1 cellular context compared by ENCODE assay signal in the genomic region with DNA sequence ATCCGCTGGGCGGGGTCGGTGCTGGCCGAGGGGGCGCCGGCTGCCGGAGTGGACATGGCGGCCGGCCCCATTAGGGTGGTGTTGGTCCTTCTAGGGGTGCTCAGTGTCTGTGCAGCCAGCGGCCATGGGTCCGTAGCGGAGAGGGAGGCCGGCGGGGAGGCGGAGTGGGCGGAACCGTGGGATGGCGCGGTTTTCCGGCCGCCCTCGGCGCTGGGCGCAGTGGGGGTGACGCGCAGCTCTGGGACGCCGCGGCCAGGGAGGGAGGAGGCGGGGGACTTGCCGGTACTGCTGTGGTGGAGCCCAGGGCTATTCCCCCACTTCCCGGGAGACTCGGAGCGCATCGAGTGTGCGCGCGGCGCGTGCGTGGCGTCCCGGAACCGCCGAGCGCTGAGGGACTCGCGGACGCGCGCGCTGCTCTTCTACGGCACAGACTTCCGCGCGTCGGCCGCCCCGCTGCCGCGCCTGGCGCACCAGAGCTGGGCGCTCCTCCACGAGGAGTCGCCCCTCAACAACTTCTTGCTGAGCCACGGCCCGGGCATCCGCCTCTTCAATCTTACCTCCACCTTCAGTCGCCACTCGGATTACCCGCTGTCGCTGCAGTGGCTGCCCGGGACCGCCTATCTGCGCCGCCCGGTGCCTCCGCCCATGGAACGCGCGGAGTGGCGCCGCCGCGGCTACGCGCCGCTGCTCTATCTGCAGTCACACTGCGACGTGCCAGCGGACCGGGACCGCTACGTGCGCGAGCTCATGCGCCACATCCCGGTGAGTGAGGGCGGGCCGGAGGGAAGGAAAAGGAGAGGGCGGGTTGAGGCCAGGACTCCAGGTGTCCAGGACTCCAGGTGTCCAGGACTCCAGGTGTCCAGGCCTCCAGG.
TF ChIP-seq lines count a peak whose summit lies in the region.

No MANE protein-coding gene starts in this region.

TF ChIP-seq in GM12878, 131 proteins besides CTCF, POLR2A, EP300 and RAD21 (continues in another document):
- TF ChIP-seq WRNIP1 (IDR thresholded peaks at IDR 0.05; ENCODE audit: borderline replicate concordance, low read depth, low read length) (no peak), ZNF217 (IDR thresholded peaks at IDR 0.05) (peak; percentile 33; the same call in 1 of the 2 replicates), ETV6 (conservative IDR thresholded peaks at IDR 0.05 in 1 of 2, IDR thresholded peaks at IDR 0.05 in 1 of 2; ENCODE audit: borderline replicate concordance in 1 of 2, low read depth in 1 of 2) (no peak), IKZF2 (IDR thresholded peaks at IDR 0.05) (peak; percentile 29 to 41; a peak in 3 of 4 replicates), SIX5 (IDR thresholded peaks at IDR 0.05; ENCODE audit: low read depth, low read length, severe bottlenecking) (no peak), CBX3 (IDR thresholded peaks at IDR 0.05; ENCODE audit: borderline replicate concordance, low read depth) (no peak), POLR2AphosphoS2 (IDR thresholded peaks at IDR 0.05; ENCODE audit: low read depth, low read length) (peak; percentile 92), NFIC (IDR thresholded peaks at IDR 0.05; ENCODE audit: low read depth, low read length) (peak; percentile 28; the same call in 1 of the 2 replicates), MEF2B (IDR thresholded peaks at IDR 0.05; ENCODE audit: partially characterized antibody, poor library complexity, severe bottlenecking) (peak; percentile 44), SMAD5 (IDR thresholded peaks at IDR 0.05; ENCODE audit: low read depth) (0 out of 2 replicates have a peak, but pooled peaks have one; percentile 34), CHD1 (IDR thresholded peaks at IDR 0.05; ENCODE audit: low read depth, low read length) (no peak), YY1 (IDR thresholded peaks at IDR 0.05; ENCODE audit: low read depth, low read length) (peak; percentile 85), TAF1 (IDR thresholded peaks at IDR 0.05; ENCODE audit: borderline replicate concordance, low read depth, low read length) (peak; percentile 54; the same call in 1 of the 2 replicates), HDAC6 (IDR thresholded peaks at IDR 0.05; ENCODE audit: unreplicated experiment) (peak; percentile 86), BHLHE40 (IDR thresholded peaks at IDR 0.05; ENCODE audit: borderline replicate concordance in 1 of 2, low read depth in 2 of 2, low read length in 1 of 2) (peak; percentile 58 to 70; a peak in 3 of 4 replicates), HDGF (IDR thresholded peaks at IDR 0.05) (no peak; the same call in 1 of the 2 replicates), CBFB (IDR thresholded peaks at IDR 0.05; ENCODE audit: low read depth) (no peak; the same call in none of the 2 replicates), BACH1 (IDR thresholded peaks at IDR 0.05; ENCODE audit: borderline replicate concordance) (peak; percentile 95), ZNF207 (IDR thresholded peaks at IDR 0.05; ENCODE audit: borderline replicate concordance) (peak; percentile 89), ZSCAN29 (IDR thresholded peaks at IDR 0.05) (no peak), FOXM1 (IDR thresholded peaks at IDR 0.05; ENCODE audit: low read depth, low read length) (no peak), MEF2A (IDR thresholded peaks at IDR 0.05; ENCODE audit: insufficient read depth, low read depth, low read length) (0 out of 2 replicates have a peak, but pooled peaks have one; percentile 37), POU2F2 (IDR thresholded peaks at IDR 0.05; ENCODE audit: borderline replicate concordance, low read depth, low read length) (peak; percentile 37; the same call in 2 of the 3 replicates), YBX1 (IDR thresholded peaks at IDR 0.05) (no peak), RB1 (IDR thresholded peaks at IDR 0.05; ENCODE audit: borderline replicate concordance) (peak; percentile 67; the same call in 1 of the 2 replicates), ZZZ3 (IDR thresholded peaks at IDR 0.05; ENCODE audit: control insufficient read depth, insufficient read length, low read depth) (no peak), SRF (IDR thresholded peaks at IDR 0.05; ENCODE audit: low read depth in 2 of 2, low read length in 2 of 2) (0 out of 4 replicates have a peak, but pooled peaks of 1 of the 2 experiments have one; percentile 32), IKZF1 (conservative IDR thresholded peaks at IDR 0.05) (peak; percentile 91), MTA3 (IDR thresholded peaks at IDR 0.05; ENCODE audit: borderline replicate concordance, low read length) (peak; percentile 92; the same call in 1 of the 2 replicates), CREB1 (IDR thresholded peaks at IDR 0.05; ENCODE audit: low read depth) (peak; percentile 89), CHD2 (IDR thresholded peaks at IDR 0.05; ENCODE audit: borderline replicate concordance, low read depth, low read length) (peak; percentile 53), LARP7 (IDR thresholded peaks at IDR 0.05) (peak; percentile 90), TARDBP (IDR thresholded peaks at IDR 0.05; ENCODE audit: borderline replicate concordance) (peak; percentile 6; the same call in 1 of the 2 replicates), MXI1 (IDR thresholded peaks at IDR 0.05; ENCODE audit: low read depth, low read length) (peak; percentile 78), ZBED1 (IDR thresholded peaks at IDR 0.05; ENCODE audit: borderline replicate concordance) (peak; percentile 86; the same call in 1 of the 2 replicates), ZNF274 (IDR thresholded peaks at IDR 0.05; ENCODE audit: insufficient read depth, insufficient read length) (no peak), RCOR1 (conservative IDR thresholded peaks at IDR 0.05; ENCODE audit: low read depth, low read length) (no peak), POLR2AphosphoS5 (IDR thresholded peaks at IDR 0.05; ENCODE audit: low read length) (peak; percentile 68; the same call in 1 of the 2 replicates), ATF7 (IDR thresholded peaks at IDR 0.05; ENCODE audit: low read depth) (peak; percentile 57), MTA2 (IDR thresholded peaks at IDR 0.05; ENCODE audit: low read depth) (0 out of 2 replicates have a peak, but pooled peaks have one; percentile 13), ZNF384 (IDR thresholded peaks at IDR 0.05; ENCODE audit: borderline replicate concordance, low read depth, low read length) (no peak), HCFC1 (IDR thresholded peaks at IDR 0.05; ENCODE audit: low read length) (peak; percentile 10; the same call in 1 of the 2 replicates), SMARCA5 (IDR thresholded peaks at IDR 0.05) (no peak), RFX5 (IDR thresholded peaks at IDR 0.05; ENCODE audit: low read depth, low read length) (no peak), KDM1A (IDR thresholded peaks at IDR 0.05; ENCODE audit: borderline replicate concordance) (no peak), NBN (IDR thresholded peaks at IDR 0.05) (peak; percentile 85; the same call in 1 of the 2 replicates), PML (IDR thresholded peaks at IDR 0.05; ENCODE audit: low read length) (peak; percentile 93), SIN3A (IDR thresholded peaks at IDR 0.05; ENCODE audit: low read depth, low read length) (0 out of 2 replicates have a peak, but pooled peaks have one; percentile 48), SMAD1 (IDR thresholded peaks at IDR 0.05; ENCODE audit: low read depth, partially characterized antibody) (no peak), RUNX3 (IDR thresholded peaks at IDR 0.05; ENCODE audit: low read length) (peak; percentile 84), CREM (IDR thresholded peaks at IDR 0.05; ENCODE audit: low read depth) (peak; percentile 85), EGR1 (IDR thresholded peaks at IDR 0.05; ENCODE audit: borderline replicate concordance in 1 of 2, low read depth in 2 of 2, low read length in 2 of 2) (peak; percentile 47 to 93)
- TF ChIP-seq, protein P1, sequence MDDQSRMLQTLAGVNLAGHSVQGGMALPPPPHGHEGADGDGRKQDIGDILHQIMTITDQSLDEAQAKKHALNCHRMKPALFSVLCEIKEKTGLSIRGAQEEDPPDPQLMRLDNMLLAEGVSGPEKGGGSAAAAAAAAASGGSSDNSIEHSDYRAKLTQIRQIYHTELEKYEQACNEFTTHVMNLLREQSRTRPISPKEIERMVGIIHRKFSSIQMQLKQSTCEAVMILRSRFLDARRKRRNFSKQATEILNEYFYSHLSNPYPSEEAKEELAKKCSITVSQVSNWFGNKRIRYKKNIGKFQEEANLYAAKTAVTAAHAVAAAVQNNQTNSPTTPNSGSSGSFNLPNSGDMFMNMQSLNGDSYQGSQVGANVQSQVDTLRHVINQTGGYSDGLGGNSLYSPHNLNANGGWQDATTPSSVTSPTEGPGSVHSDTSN (IDR thresholded peaks at IDR 0.05; ENCODE audit: insufficient replicate concordance, low read depth, low read length): peak; percentile 4
- TF ChIP-seq, protein P2, sequence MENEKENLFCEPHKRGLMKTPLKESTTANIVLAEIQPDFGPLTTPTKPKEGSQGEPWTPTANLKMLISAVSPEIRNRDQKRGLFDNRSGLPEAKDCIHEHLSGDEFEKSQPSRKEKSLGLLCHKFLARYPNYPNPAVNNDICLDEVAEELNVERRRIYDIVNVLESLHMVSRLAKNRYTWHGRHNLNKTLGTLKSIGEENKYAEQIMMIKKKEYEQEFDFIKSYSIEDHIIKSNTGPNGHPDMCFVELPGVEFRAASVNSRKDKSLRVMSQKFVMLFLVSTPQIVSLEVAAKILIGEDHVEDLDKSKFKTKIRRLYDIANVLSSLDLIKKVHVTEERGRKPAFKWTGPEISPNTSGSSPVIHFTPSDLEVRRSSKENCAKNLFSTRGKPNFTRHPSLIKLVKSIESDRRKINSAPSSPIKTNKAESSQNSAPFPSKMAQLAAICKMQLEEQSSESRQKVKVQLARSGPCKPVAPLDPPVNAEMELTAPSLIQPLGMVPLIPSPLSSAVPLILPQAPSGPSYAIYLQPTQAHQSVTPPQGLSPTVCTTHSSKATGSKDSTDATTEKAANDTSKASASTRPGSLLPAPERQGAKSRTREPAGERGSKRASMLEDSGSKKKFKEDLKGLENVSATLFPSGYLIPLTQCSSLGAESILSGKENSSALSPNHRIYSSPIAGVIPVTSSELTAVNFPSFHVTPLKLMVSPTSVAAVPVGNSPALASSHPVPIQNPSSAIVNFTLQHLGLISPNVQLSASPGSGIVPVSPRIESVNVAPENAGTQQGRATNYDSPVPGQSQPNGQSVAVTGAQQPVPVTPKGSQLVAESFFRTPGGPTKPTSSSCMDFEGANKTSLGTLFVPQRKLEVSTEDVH (IDR thresholded peaks at IDR 0.05; ENCODE audit: low read depth, partially characterized antibody): no peak
- TF ChIP-seq, protein P3, sequence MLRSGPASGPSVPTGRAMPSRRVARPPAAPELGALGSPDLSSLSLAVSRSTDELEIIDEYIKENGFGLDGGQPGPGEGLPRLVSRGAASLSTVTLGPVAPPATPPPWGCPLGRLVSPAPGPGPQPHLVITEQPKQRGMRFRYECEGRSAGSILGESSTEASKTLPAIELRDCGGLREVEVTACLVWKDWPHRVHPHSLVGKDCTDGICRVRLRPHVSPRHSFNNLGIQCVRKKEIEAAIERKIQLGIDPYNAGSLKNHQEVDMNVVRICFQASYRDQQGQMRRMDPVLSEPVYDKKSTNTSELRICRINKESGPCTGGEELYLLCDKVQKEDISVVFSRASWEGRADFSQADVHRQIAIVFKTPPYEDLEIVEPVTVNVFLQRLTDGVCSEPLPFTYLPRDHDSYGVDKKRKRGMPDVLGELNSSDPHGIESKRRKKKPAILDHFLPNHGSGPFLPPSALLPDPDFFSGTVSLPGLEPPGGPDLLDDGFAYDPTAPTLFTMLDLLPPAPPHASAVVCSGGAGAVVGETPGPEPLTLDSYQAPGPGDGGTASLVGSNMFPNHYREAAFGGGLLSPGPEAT (IDR thresholded peaks at IDR 0.05; ENCODE audit: low read depth): peak; percentile 35; the same call in 1 of the 2 replicates
- TF ChIP-seq, protein P4, sequence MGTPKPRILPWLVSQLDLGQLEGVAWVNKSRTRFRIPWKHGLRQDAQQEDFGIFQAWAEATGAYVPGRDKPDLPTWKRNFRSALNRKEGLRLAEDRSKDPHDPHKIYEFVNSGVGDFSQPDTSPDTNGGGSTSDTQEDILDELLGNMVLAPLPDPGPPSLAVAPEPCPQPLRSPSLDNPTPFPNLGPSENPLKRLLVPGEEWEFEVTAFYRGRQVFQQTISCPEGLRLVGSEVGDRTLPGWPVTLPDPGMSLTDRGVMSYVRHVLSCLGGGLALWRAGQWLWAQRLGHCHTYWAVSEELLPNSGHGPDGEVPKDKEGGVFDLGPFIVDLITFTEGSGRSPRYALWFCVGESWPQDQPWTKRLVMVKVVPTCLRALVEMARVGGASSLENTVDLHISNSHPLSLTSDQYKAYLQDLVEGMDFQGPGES (IDR thresholded peaks at IDR 0.05): 0 out of 2 replicates have a peak, but pooled peaks have one; percentile 27
- TF ChIP-seq, protein P5, sequence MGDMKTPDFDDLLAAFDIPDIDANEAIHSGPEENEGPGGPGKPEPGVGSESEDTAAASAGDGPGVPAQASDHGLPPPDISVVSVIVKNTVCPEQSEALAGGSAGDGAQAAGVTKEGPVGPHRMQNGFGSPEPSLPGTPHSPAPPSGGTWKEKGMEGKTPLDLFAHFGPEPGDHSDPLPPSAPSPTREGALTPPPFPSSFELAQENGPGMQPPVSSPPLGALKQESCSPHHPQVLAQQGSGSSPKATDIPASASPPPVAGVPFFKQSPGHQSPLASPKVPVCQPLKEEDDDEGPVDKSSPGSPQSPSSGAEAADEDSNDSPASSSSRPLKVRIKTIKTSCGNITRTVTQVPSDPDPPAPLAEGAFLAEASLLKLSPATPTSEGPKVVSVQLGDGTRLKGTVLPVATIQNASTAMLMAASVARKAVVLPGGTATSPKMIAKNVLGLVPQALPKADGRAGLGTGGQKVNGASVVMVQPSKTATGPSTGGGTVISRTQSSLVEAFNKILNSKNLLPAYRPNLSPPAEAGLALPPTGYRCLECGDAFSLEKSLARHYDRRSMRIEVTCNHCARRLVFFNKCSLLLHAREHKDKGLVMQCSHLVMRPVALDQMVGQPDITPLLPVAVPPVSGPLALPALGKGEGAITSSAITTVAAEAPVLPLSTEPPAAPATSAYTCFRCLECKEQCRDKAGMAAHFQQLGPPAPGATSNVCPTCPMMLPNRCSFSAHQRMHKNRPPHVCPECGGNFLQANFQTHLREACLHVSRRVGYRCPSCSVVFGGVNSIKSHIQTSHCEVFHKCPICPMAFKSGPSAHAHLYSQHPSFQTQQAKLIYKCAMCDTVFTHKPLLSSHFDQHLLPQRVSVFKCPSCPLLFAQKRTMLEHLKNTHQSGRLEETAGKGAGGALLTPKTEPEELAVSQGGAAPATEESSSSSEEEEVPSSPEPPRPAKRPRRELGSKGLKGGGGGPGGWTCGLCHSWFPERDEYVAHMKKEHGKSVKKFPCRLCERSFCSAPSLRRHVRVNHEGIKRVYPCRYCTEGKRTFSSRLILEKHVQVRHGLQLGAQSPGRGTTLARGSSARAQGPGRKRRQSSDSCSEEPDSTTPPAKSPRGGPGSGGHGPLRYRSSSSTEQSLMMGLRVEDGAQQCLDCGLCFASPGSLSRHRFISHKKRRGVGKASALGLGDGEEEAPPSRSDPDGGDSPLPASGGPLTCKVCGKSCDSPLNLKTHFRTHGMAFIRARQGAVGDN (IDR thresholded peaks at IDR 0.05): peak; percentile 76
- TF ChIP-seq, protein P6, sequence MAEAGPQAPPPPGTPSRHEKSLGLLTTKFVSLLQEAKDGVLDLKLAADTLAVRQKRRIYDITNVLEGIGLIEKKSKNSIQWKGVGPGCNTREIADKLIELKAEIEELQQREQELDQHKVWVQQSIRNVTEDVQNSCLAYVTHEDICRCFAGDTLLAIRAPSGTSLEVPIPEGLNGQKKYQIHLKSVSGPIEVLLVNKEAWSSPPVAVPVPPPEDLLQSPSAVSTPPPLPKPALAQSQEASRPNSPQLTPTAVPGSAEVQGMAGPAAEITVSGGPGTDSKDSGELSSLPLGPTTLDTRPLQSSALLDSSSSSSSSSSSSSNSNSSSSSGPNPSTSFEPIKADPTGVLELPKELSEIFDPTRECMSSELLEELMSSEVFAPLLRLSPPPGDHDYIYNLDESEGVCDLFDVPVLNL (IDR thresholded peaks at IDR 0.05; ENCODE audit: low read depth, low read length): 0 out of 2 replicates have a peak, but pooled peaks have one; percentile 10
